ENCODE assay signal across 17 cellular contexts in genomic region chr11:75539459-75540022, GRCh38. TPM values are rescaled to one million over a fixed set of nuclear protein-coding genes. Genes with fewer than 3 reads are reported as not detected.
DNase-seq lines count a peak whose midpoint lies in the region; ATAC-seq and TF ChIP-seq lines count a peak whose summit lies in the region.
"Had no signal": no experiment of that assay in that cellular context is flagged by ENCODE, and none has a peak within 500 bp of the region (broad histone marks: within the 10 kb centered on the region; RNA-seq: fewer than 3 reads in every experiment).

No MANE protein-coding gene starts in this region.

- H3K27me3 ChIP-seq in SK-N-SH (ENCODE audit: insufficient read depth), result no peaks in the 10 kb centered on the region
- no peaks in the 10 kb centered on the region for H3K27me3 ChIP-seq in aorta (ENCODE audit: control insufficient read depth in 1 of 2, insufficient read depth in 2 of 2, low read length in 1 of 2)
- H3K27me3 ChIP-seq: SJSA1 had no signal

- H3K36me3 Mint-ChIP-seq in activated T-helper 17 cell treated with anti-CD3 and anti-CD28 coated beads, Interleukin-2, amount 50 U/mL, for 72 hours (ENCODE audit: low read depth), result no peaks in the 10 kb centered on the region
- H3K36me3 Mint-ChIP-seq in mesothelial cell of epicardium (no peaks in the 10 kb centered on the region), immature natural killer cell (peaks cover 0 to 5% (median 4%) of the 10 kb centered on the region in 3 donors)

- no peak overlapping the region for H3K9ac ChIP-seq in SK-N-SH

- H4K20me1 ChIP-seq in SK-N-SH (ENCODE audit: insufficient read depth), result no peaks in the 10 kb centered on the region

- H2AFZ ChIP-seq in SK-N-SH (ENCODE audit: low read depth), result no peak overlapping the region

- POLR2A ChIA-PET in SK-N-SH (lab: Yijun Ruan, JAX), result interaction anchor here (0.6 to 1.6 kb wide), 2 partner anchors 14 to 138 kb away, joined by 4 to 5 read pairs; no protein-coding TSS in a partner anchor

- peaks cover 0 to 14% of the 10 kb centered on the region in 2 experiments; a peak in 1 of 4 replicates for H3K4me1 ChIP-seq in SK-N-SH (ENCODE audit: control insufficient read depth in 1 of 2, insufficient read depth in 2 of 2, low read depth in 1 of 2, low read length in 1 of 2)
- no peaks in the 10 kb centered on the region for H3K4me1 ChIP-seq in aorta (ENCODE audit: control insufficient read depth in 1 of 2, insufficient read depth in 2 of 2, low read length in 2 of 2)
- H3K4me1 ChIP-seq: SJSA1 had no signal

- DNase-seq in SK-N-SH (no peak), mesothelial cell of epicardium (ENCODE audit: low spot score in 2 of 2, unreplicated experiment in 2 of 2) (no peak), sciatic nerve (ENCODE audit: low spot score) (no peak), immature natural killer cell (no peak), aorta (no peak), OCI-M1 (lab: John Stamatoyannopoulos, UW) (no peak)
- DNase-seq: Caco-2, DMS79, HCEC 1CT, NCI-H1092, NCI-H82 had no signal

- peak overlapping the region; percentile 32 for H3K27ac Mint-ChIP-seq in activated T-helper 17 cell treated with anti-CD3 and anti-CD28 coated beads, Interleukin-2, amount 50 U/mL, for 72 hours
- H3K27ac Mint-ChIP-seq in mesothelial cell of epicardium (peak overlapping the region; percentile 53), immature natural killer cell (peak overlapping the region in 1 of 6 donors; percentile 78)

- no peak overlapping the region for H3K4me3 Mint-ChIP-seq in activated T-helper 17 cell treated with anti-CD3 and anti-CD28 coated beads, Interleukin-2, amount 50 U/mL, for 72 hours
- H3K4me3 Mint-ChIP-seq in mesothelial cell of epicardium, result no peak overlapping the region
- peak overlapping the region in 2 of 5 donors; percentile 12 to 30 for H3K4me3 Mint-ChIP-seq in immature natural killer cell
- H3K4me3 Mint-ChIP-seq: CD14-positive monocyte, IgD-negative memory B cell had no signal

- CTCF ChIA-PET in SK-N-SH (lab: Yijun Ruan, JAX), result interaction anchor here (1.5 to 4.3 kb wide), 5 partner anchors 7 to 151 kb away, joined by 4 to 27 read pairs (median 8); partner anchors contain the start of gene KLHL35

- H3K9me3 Mint-ChIP-seq in activated T-helper 17 cell treated with anti-CD3 and anti-CD28 coated beads, Interleukin-2, amount 50 U/mL, for 72 hours, result no peaks in the 10 kb centered on the region
- no peaks in the 10 kb centered on the region for H3K9me3 Mint-ChIP-seq in mesothelial cell of epicardium
- H3K9me3 Mint-ChIP-seq in immature natural killer cell, result no peaks in the 10 kb centered on the region
- H3K9me3 Mint-ChIP-seq: CD14-positive monocyte, IgD-negative memory B cell had no signal

- 88% methylated on average over 7 of the region's 7 CpGs for WGBS in SK-N-SH (ENCODE audit: low lambda C conversion rate)
- 80 to 83% methylated on average over 7 of the region's 7 CpGs for WGBS in aorta, 2 donors

- H3F3A ChIP-seq in SK-N-SH (replicated peaks; ENCODE audit: insufficient read depth), result no peaks in the 10 kb centered on the region

- H3K4me1 Mint-ChIP-seq in activated T-helper 17 cell treated with anti-CD3 and anti-CD28 coated beads, Interleukin-2, amount 50 U/mL, for 72 hours, result peaks cover 25% of the 10 kb centered on the region
- H3K4me1 Mint-ChIP-seq in mesothelial cell of epicardium (peaks cover 14% of the 10 kb centered on the region), immature natural killer cell (peaks cover 39 to 43% of the 10 kb centered on the region in 2 donors)

- no peaks in the 10 kb centered on the region for H3K9me3 ChIP-seq in SK-N-SH
- H3K9me3 ChIP-seq in aorta (ENCODE audit: control insufficient read depth, low read length), result no peaks in the 10 kb centered on the region
- H3K9me3 ChIP-seq: Caco-2, SJSA1 had no signal

- H3K27ac ChIP-seq in SK-N-SH (ENCODE audit: low read depth in 2 of 2, low read length in 1 of 2) (peak overlapping the region in 1 of 2 experiments; percentile 64; a peak in 1 of 4 replicates), aorta (ENCODE audit: low read depth in 1 of 2, low read length in 2 of 2) (no peak overlapping the region)
- H3K27ac ChIP-seq: SJSA1 had no signal

- no peak overlapping the region for H3K4me2 ChIP-seq in SK-N-SH

- no peaks in the 10 kb centered on the region for H3K79me2 ChIP-seq in SK-N-SH (ENCODE audit: insufficient read depth)

- ATAC-seq in SK-N-SH treated with all-trans-retinoic acid at 6 μM for 48 hours (peak; percentile 53; the same call in 2 of the 3 replicates), sciatic nerve (peak; percentile 16), aorta (ENCODE audit: low FRiP score) (no peak)
- ATAC-seq in activated T-helper 17 cell treated with anti-CD3 and anti-CD28 coated beads, Interleukin-2, amount 50 U/mL, for 72 hours (replicated peaks), result no peak
- ATAC-seq: GM12878 had no signal

- no peak for TF ChIP-seq RAD21 in SK-N-SH (IDR thresholded peaks at IDR 0.05; ENCODE audit: low read length)

- no peak for TF ChIP-seq CTCF in SK-N-SH (IDR thresholded peaks at IDR 0.05)
- TF ChIP-seq CTCF in mesothelial cell of epicardium (IDR thresholded peaks at IDR 0.05; ENCODE audit: unreplicated experiment), result no peak

- H3K27me3 Mint-ChIP-seq in activated T-helper 17 cell treated with anti-CD3 and anti-CD28 coated beads, Interleukin-2, amount 50 U/mL, for 72 hours, result no peaks in the 10 kb centered on the region
- no peaks in the 10 kb centered on the region for H3K27me3 Mint-ChIP-seq in mesothelial cell of epicardium (ENCODE audit: low read depth)
- H3K27me3 Mint-ChIP-seq in immature natural killer cell (ENCODE audit: low read depth in 3 of 3), result peaks cover 0 to 7% (median 7%) of the 10 kb centered on the region in 3 donors

- H3K4me3 ChIP-seq in SK-N-SH (ENCODE audit: low read depth in 2 of 2, low read length in 1 of 2), result no peak overlapping the region
- no peak overlapping the region for H3K4me3 ChIP-seq in aorta (ENCODE audit: low read length in 2 of 2)
- H3K4me3 ChIP-seq: GM12878, SJSA1 had no signal

- H3K9me2 ChIP-seq in SK-N-SH, result no peaks in the 10 kb centered on the region

- H3K36me3 ChIP-seq in SK-N-SH (replicated peaks in 1 of 2; ENCODE audit: control insufficient read depth in 1 of 2, insufficient read depth in 2 of 2, low read length in 1 of 2), result no peaks in the 10 kb centered on the region
- no peaks in the 10 kb centered on the region for H3K36me3 ChIP-seq in aorta (ENCODE audit: control insufficient read depth in 1 of 2, insufficient read depth in 2 of 2, low read length in 1 of 2)
- H3K36me3 ChIP-seq: SJSA1 had no signal

- no peak for TF ChIP-seq EP300 in SK-N-SH (IDR thresholded peaks at IDR 0.05; ENCODE audit: borderline replicate concordance in 1 of 2, low read depth in 1 of 2, low read length in 1 of 2)

- intact Hi-C loops in sciatic nerve (cut with DNase I) (no loop called here), aorta (cut with DNase I) (loop anchor here (10.0 kb wide), 2 partner anchors 255 to 265 kb away; no protein-coding TSS in a partner anchor)

TF ChIP-seq in SK-N-SH, 30 proteins besides CTCF, POLR2A, EP300 and RAD21 (continues in another document):
- TF ChIP-seq USF1 (IDR thresholded peaks at IDR 0.05; ENCODE audit: borderline replicate concordance, low read depth), result no peak
- TF ChIP-seq SIN3A (IDR thresholded peaks at IDR 0.05; ENCODE audit: borderline replicate concordance, low read depth, low read length), result no peak
- no peak for TF ChIP-seq RFX5 (IDR thresholded peaks at IDR 0.05; ENCODE audit: low read length)
- TF ChIP-seq GATA2 (CRISPR knock-in tag; IDR thresholded peaks at IDR 0.05), result no peak
- no peak for TF ChIP-seq MAX (IDR thresholded peaks at IDR 0.05; ENCODE audit: low read depth)
- TF ChIP-seq FOSL2 (IDR thresholded peaks at IDR 0.05; ENCODE audit: borderline replicate concordance, low read depth), result no peak
- no peak for TF ChIP-seq MXI1 (IDR thresholded peaks at IDR 0.05; ENCODE audit: low read depth, low read length)
- no peak for TF ChIP-seq RCOR1 (IDR thresholded peaks at IDR 0.05; ENCODE audit: low read length)
- no peak for TF ChIP-seq MEF2A (IDR thresholded peaks at IDR 0.05; ENCODE audit: borderline replicate concordance, low read depth)
- TF ChIP-seq EZH2phosphoT487 (IDR thresholded peaks at IDR 0.05; ENCODE audit: borderline replicate concordance, low read depth), result no peak
- TF ChIP-seq ELF1 (IDR thresholded peaks at IDR 0.05), result no peak

RNA-seq across cellular contexts. Expression of gene GDPD5, which starts 13.8 kb away (rescaled TPM):
- polyA plus RNA-seq in SK-N-SH (2012; rRNA removed) (1.6 and 2.2 TPM in 2 replicates), immature natural killer cell (1 to 10 TPM; 1.8 to 9.2 (median 4.1) TPM), aorta (10 to 100 TPM in 1 of 2 donors, 1 to 10 TPM in 1; 3.5 to 38.9 TPM)
- 0.55 and 0.97 TPM in 2 replicates for polyA plus RNA-seq in SK-N-SH (2012; cell fraction: cytosol; rRNA removed)
- polyA plus RNA-seq in SK-N-SH (2012; cell fraction: nucleus; rRNA removed), result 5.5 and 7.6 TPM in 2 replicates
- total RNA-seq in activated T-helper 17 cell treated with anti-CD3 and anti-CD28 coated beads, Interleukin-2, amount 50 U/mL, for 72 hours, result 10 to 100 TPM; 26.8 to 54.2 TPM
- total RNA-seq in mesothelial cell of epicardium (8.0 to 8.2 TPM (median 8.1 TPM) in 3 replicates), sciatic nerve (78.5 TPM), aorta (10 to 100 TPM; 29.4 to 53.0 TPM)

RNA-seq across cellular contexts. Expression of gene SERPINH1, which starts 22.5 kb away (rescaled TPM):
- polyA plus RNA-seq in SK-N-SH (2012; rRNA removed) (221 and 293 TPM in 2 replicates), immature natural killer cell (1 to 10 TPM; 3.4 to 8.4 (median 4.5) TPM), aorta (100 to 1,000 TPM in 1 of 2 donors, 10 to 100 TPM in 1; 59.4 to 112 TPM)
- polyA plus RNA-seq in SK-N-SH (2012; cell fraction: cytosol; rRNA removed), result 145 and 210 TPM in 2 replicates
- polyA plus RNA-seq in SK-N-SH (2012; cell fraction: nucleus; rRNA removed), result 282 and 307 TPM in 2 replicates
- 10 to 100 TPM in 1 of 2 donors, 1 to 10 TPM in 1; 8.8 to 10.2 TPM for total RNA-seq in activated T-helper 17 cell treated with anti-CD3 and anti-CD28 coated beads, Interleukin-2, amount 50 U/mL, for 72 hours
- total RNA-seq in mesothelial cell of epicardium (360 to 375 TPM (median 373 TPM) in 3 replicates), sciatic nerve (121 TPM), aorta (100 to 1,000 TPM; 206 to 256 TPM)

Comparison
In these comparisons a context has a peak if more than half of its experiments do, and no peak if none do; other contexts are left out.
1. ATAC-seq: peak in SK-N-SH treated with all-trans-retinoic acid at 6 μM for 48 hours (single experiment) and sciatic nerve (single experiment); none in activated T-helper 17 cell treated with anti-CD3 and anti-CD28 coated beads, Interleukin-2, amount 50 U/mL, for 72 hours (single experiment) and aorta (single experiment).
2. RNA of gene SERPINH1, which starts 22.5 kb away (total RNA-seq): 360 to 375 TPM in mesothelial cell of epicardium, 206 to 256 TPM in aorta and 121 TPM in sciatic nerve (single experiment); 8.8 to 10.2 TPM in activated T-helper 17 cell treated with anti-CD3 and anti-CD28 coated beads, Interleukin-2, amount 50 U/mL, for 72 hours; every median in the first group is over 10 times any median in the second.